1 cellular context compared by ENCODE assay signal in genomic region chr6:13425971-13426931, GRCh38.
TF ChIP-seq lines count a peak whose summit lies in the region.

No MANE protein-coding gene starts in this region.

TF ChIP-seq in IMR-90, 13 proteins besides CTCF, POLR2A, EP300 and RAD21 (continued from another document):
- TF ChIP-seq, protein P1, sequence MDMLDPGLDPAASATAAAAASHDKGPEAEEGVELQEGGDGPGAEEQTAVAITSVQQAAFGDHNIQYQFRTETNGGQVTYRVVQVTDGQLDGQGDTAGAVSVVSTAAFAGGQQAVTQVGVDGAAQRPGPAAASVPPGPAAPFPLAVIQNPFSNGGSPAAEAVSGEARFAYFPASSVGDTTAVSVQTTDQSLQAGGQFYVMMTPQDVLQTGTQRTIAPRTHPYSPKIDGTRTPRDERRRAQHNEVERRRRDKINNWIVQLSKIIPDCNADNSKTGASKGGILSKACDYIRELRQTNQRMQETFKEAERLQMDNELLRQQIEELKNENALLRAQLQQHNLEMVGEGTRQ (IDR thresholded peaks at IDR 0.05; ENCODE audit: low read depth, low read length): no peak
